Comparison of ENCODE assay signal across 5 cellular contexts in the genomic region with DNA sequence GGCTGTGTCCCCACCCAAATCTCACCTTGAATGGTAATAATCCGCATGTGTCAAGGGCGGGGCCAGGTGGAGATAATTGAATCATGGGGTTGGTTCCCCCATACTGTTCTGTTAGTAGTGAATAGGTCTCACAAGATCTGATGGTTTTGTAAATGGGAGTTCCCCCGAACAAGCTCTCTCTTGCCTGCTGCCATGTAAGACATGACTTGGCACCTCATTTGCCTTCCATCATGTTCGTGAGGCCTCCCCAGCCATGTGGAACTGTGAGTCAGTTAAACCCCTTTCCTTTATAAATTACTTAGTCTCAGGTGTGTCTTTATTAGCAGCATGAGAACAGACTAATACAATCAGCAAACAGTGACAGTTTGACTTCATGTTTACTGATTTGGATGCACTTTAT.
"Had no signal": no experiment of that assay in that cellular context is flagged by ENCODE, and none has a peak within 500 bp of the region (broad histone marks: within the 10 kb centered on the region; RNA-seq: fewer than 3 reads in every experiment).

No MANE protein-coding gene starts in this region.

- ATAC-seq: GM23338, K562 had no signal

- DNase-seq: H9, HCEC 1CT, IMR-90 had no signal

- H2AFZ ChIP-seq: GM23338 had no signal

- H3K4me1 Mint-ChIP-seq: GM23338, H9 had no signal

- H3K4me3 ChIP-seq: GM23338, K562 had no signal

- H3K4me2 ChIP-seq: GM23338 had no signal

- H3K4me3 Mint-ChIP-seq: GM23338, H9 had no signal

- H3K27ac Mint-ChIP-seq: GM23338, H9 had no signal
